Comparison of ENCODE assay signal across 33 cellular contexts in genomic region chr2:180953550-180953949, GRCh38.
"Had no signal": no experiment of that assay in that cellular context is flagged by ENCODE, and none has a peak within 500 bp of the region (broad histone marks: within the 10 kb centered on the region; RNA-seq: fewer than 3 reads in every experiment).

No MANE protein-coding gene starts in this region.

- DNase-seq: activated B cell treated with CpG ODN at 0.5 μM for 24 hours; activated CD4-positive, alpha-beta memory T cell treated with anti-CD3 and anti-CD28 coated beads for 36 hours; activated CD4-positive, alpha-beta T cell treated with anti-CD3 and anti-CD28 coated beads for 4 hours; activated CD4-positive, alpha-beta T cell treated with anti-CD3 and anti-CD28 coated beads, Interleukin-2, amount 10 ng/mL, durations not matched to agents 24 days and 14 days; activated CD4-positive, alpha-beta T cell treated with anti-CD3 and anti-CD28 coated beads, Interleukin-2, amount 50 U/mL, for 1 hour; activated CD4-positive, alpha-beta T cell treated with anti-CD3 and anti-CD28 coated beads, Interleukin-2, amount 50 U/mL, for 4 hours; activated CD4-positive, CD25-positive, alpha-beta regulatory T cell treated with anti-CD3 and anti-CD28 coated beads, Interleukin-2, amount 50 U/mL, for 72 hours; activated CD8-positive, alpha-beta memory T cell treated with anti-CD3 and anti-CD28 coated beads, Interleukin-2, amount 50 U/mL, for 4 hours; activated CD8-positive, alpha-beta T cell treated with anti-CD3 and anti-CD28 coated beads for 36 hours; activated effector memory CD4-positive, alpha-beta T cell treated with anti-CD3 and anti-CD28 coated beads, Interleukin-2, amount 50 U/mL, for 16 hours; activated gamma-delta T cell treated with Interleukin-2 at 50 U/mL for 16 hours; activated naive CD4-positive, alpha-beta T cell; activated naive CD4-positive, alpha-beta T cell treated with anti-CD3 and anti-CD28 coated beads for 36 hours; activated naive CD4-positive, alpha-beta T cell treated with anti-CD3 and anti-CD28 coated beads, Interleukin-2, amount 50 U/mL, for 16 hours; activated naive CD8-positive, alpha-beta T cell treated with anti-CD3 and anti-CD28 coated beads for 36 hours; activated T-cell treated with anti-CD3 and anti-CD28 coated beads for 4 hours; activated T-cell treated with anti-CD3 and anti-CD28 coated beads, Interleukin-2, amount 50 U/mL, for 1 hour; activated T-cell treated with anti-CD3 and anti-CD28 coated beads, Interleukin-2, amount 50 U/mL, for 4 hours; activated T-cell treated with anti-CD3 and anti-CD28 coated beads, Interleukin-2, amount 50 U/mL, for 72 hours; adrenal gland; amniotic stem cell; aorta; body of pancreas; brain microvascular endothelial cell; central memory CD4-positive, alpha-beta T cell; T-helper 2 cell; T-helper 9 cell had no signal

- H3K27ac ChIP-seq: adrenal gland, body of pancreas, brain microvascular endothelial cell, breast epithelium, VCaP had no signal

- H3K9me3 ChIP-seq: adrenal gland, body of pancreas, breast epithelium had no signal

- ATAC-seq: activated CD8-positive, alpha-beta T cell treated with anti-CD3 and anti-CD28 coated beads for 36 hours; activated naive CD4-positive, alpha-beta T cell treated with anti-CD3 and anti-CD28 coated beads, Interleukin-2, amount 50 U/mL, for 72 hours; activated T-cell treated with anti-CD3 and anti-CD28 coated beads, Interleukin-2, amount 50 U/mL, for 4 hours; activated T-cell treated with anti-CD3 and anti-CD28 coated beads, Interleukin-2, amount 50 U/mL, for 72 hours; activated T-helper 17 cell treated with anti-CD3 and anti-CD28 coated beads, Interleukin-2, amount 50 U/mL, for 72 hours; body of pancreas had no signal

- H3K36me3 ChIP-seq: adrenal gland, brain microvascular endothelial cell, breast epithelium had no signal

- H3K27me3 ChIP-seq: adrenal gland, body of pancreas, brain microvascular endothelial cell, breast epithelium had no signal

- H3K4me3 ChIP-seq: adrenal gland, body of pancreas, breast epithelium had no signal

- FAIRE-seq: astrocyte, TTC549 had no signal

- H3K4me1 ChIP-seq: adrenal gland, body of pancreas, breast epithelium had no signal
